ENCODE assay signal across 27 cellular contexts in the genomic region with DNA sequence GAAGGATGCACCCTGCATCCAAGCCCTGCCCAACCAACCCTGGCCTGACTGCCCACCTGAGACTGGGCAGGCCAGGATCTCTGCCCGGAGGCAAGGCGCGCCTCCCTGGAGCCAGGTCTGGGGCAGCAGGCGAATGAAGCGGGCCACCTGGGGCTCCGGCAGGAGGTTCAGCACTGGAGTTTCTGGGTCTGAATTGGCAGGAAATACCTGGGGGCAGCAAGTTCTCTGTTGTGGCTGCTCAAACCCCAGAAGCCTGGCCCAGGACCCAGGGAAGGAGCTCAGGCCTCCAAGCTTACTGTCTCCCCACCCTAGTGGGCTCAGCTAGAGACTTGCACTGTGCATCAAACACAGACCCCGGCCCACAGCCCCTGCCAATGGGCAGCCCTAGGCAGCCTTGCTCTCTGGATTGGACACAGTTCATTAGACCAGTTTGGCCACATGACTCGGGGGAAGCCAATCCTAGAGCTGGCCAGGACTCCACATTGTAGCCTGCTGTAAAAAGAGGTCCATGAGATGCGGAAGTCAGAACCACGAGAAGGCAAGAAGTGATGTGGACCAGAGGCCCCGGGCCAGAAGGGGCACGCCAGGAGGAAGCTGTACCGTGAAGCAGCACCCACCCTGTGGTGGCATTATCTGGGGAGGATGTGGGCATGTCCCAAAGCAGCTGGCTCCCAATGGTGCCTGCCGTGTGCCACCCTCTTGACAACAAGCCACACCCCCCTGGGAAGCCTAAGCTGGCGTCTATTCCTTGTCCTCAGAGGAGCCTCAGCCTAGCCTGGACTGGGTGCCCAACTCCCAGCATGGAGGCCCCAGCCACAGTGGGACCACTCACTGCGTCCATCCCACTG.
"Had no signal": no experiment of that assay in that cellular context is flagged by ENCODE, and none has a peak within 500 bp of the region (broad histone marks: within the 10 kb centered on the region; RNA-seq: fewer than 3 reads in every experiment).

No MANE protein-coding gene starts in this region.

- H3K27ac Mint-ChIP-seq: activated CD4-positive, alpha-beta T cell treated with anti-CD3 and anti-CD28 coated beads, Interleukin-2, amount 10 ng/mL, durations not matched to agents 7 days and 5 days; activated CD8-positive, alpha-beta memory T cell treated with anti-CD3 and anti-CD28 coated beads, Interleukin-2, amount 10 ng/mL, durations not matched to agents 7 days and 5 days; activated CD8-positive, alpha-beta T cell treated with anti-CD3 and anti-CD28 coated beads for 36 hours; immature natural killer cell; naive thymus-derived CD4-positive, alpha-beta T cell; stimulated activated effector memory CD8-positive, alpha-beta T cell treated with anti-CD3 and anti-CD28 coated beads, Interleukin-12 subunit alpha, Interleukin-12 subunit beta, amount 100 ng/mL, for 72 hours; T-helper 2 cell treated with Interferon-gamma antibody and Interleukin-4, amounts not matched to agents 5 μg/mL and 100 μg/mL, for 36 hours had no signal

- ATAC-seq: activated CD8-positive, alpha-beta memory T cell treated with anti-CD3 and anti-CD28 coated beads, Interleukin-2, amount 10 ng/mL, durations not matched to agents 7 days and 5 days; activated CD8-positive, alpha-beta T cell treated with anti-CD3 and anti-CD28 coated beads for 36 hours; body of pancreas; foreskin keratinocyte; left lobe of liver; naive thymus-derived CD4-positive, alpha-beta T cell; pancreas; right lobe of liver; stimulated activated effector memory CD8-positive, alpha-beta T cell treated with anti-CD3 and anti-CD28 coated beads, Interleukin-12 subunit alpha, Interleukin-12 subunit beta, amount 100 ng/mL, for 72 hours had no signal

- DNase-seq: activated CD4-positive, alpha-beta T cell treated with anti-CD3 and anti-CD28 coated beads, Interleukin-2, amount 10 ng/mL, durations not matched to agents 7 days and 5 days; activated CD4-positive, CD25-positive, alpha-beta regulatory T cell treated with anti-CD3 and anti-CD28 coated beads, Interleukin-2, amount 50 U/mL, for 72 hours; activated CD8-positive, alpha-beta memory T cell treated with anti-CD3 and anti-CD28 coated beads, Interleukin-2, amount 10 ng/mL, durations not matched to agents 7 days and 5 days; activated CD8-positive, alpha-beta T cell treated with anti-CD3 and anti-CD28 coated beads for 36 hours; activated effector memory CD4-positive, alpha-beta T cell treated with anti-CD3 and anti-CD28 coated beads, Interleukin-2, amount 50 U/mL, for 16 hours; activated naive CD4-positive, alpha-beta T cell treated with anti-CD3 and anti-CD28 coated beads, Interleukin-2, amount 50 U/mL, for 16 hours; activated T-cell treated with anti-CD3 and anti-CD28 coated beads for 4 hours; anterior cingulate cortex; body of pancreas; effector memory CD4-positive, alpha-beta T cell; foreskin keratinocyte; immature natural killer cell; naive thymus-derived CD4-positive, alpha-beta T cell; pancreas; stimulated activated CD4-positive, alpha-beta T cell treated with anti-CD3 and anti-CD28 coated beads, Interleukin-1b, Interleukin-23, amount 100 ng/mL, for 48 hours; stomach; uterus had no signal

- H3K9me3 ChIP-seq: body of pancreas, neutrophil, pancreas, right lobe of liver, stomach, suprapubic skin, tibial nerve, uterus had no signal

- H3K27me3 ChIP-seq: right lobe of liver, uterus had no signal

- H3K4me1 ChIP-seq: foreskin keratinocyte, right lobe of liver had no signal

- H3K36me3 ChIP-seq: neutrophil, pancreas, right lobe of liver, stomach, suprapubic skin, tibial nerve, uterus had no signal

- H3K4me3 ChIP-seq: body of pancreas, lung, pancreas, right lobe of liver, skin epidermis, stomach, suprapubic skin, tibial nerve, uterus had no signal

- H3K4me3 Mint-ChIP-seq: activated CD4-positive, alpha-beta T cell treated with anti-CD3 and anti-CD28 coated beads, Interleukin-2, amount 10 ng/mL, durations not matched to agents 7 days and 5 days; activated CD8-positive, alpha-beta memory T cell treated with anti-CD3 and anti-CD28 coated beads, Interleukin-2, amount 10 ng/mL, durations not matched to agents 7 days and 5 days; activated CD8-positive, alpha-beta T cell treated with anti-CD3 and anti-CD28 coated beads for 36 hours; immature natural killer cell; stimulated activated effector memory CD8-positive, alpha-beta T cell treated with anti-CD3 and anti-CD28 coated beads, Interleukin-12 subunit alpha, Interleukin-12 subunit beta, amount 100 ng/mL, for 72 hours; T-helper 2 cell treated with Interferon-gamma antibody and Interleukin-4, amounts not matched to agents 5 μg/mL and 100 μg/mL, for 36 hours had no signal

- H3K9me3 Mint-ChIP-seq: activated CD4-positive, alpha-beta T cell treated with anti-CD3 and anti-CD28 coated beads, Interleukin-2, amount 10 ng/mL, durations not matched to agents 7 days and 5 days; activated CD8-positive, alpha-beta T cell treated with anti-CD3 and anti-CD28 coated beads for 36 hours; stimulated activated effector memory CD8-positive, alpha-beta T cell treated with anti-CD3 and anti-CD28 coated beads, Interleukin-12 subunit alpha, Interleukin-12 subunit beta, amount 100 ng/mL, for 72 hours; T-helper 2 cell treated with Interferon-gamma antibody and Interleukin-4, amounts not matched to agents 5 μg/mL and 100 μg/mL, for 36 hours had no signal

- H3K27ac ChIP-seq: body of pancreas, foreskin keratinocyte, neutrophil, pancreas, right lobe of liver, skin epidermis, stomach, suprapubic skin, tibial nerve, VCaP had no signal
